Comparison of ENCODE assay signal across 16 cellular contexts in genomic region chr1:160474392-160475242, GRCh38. TPM values are rescaled to one million over a fixed set of nuclear protein-coding genes. Genes with fewer than 3 reads are reported as not detected.
DNase-seq lines count a peak whose midpoint lies in the region; ATAC-seq and TF ChIP-seq lines count a peak whose summit lies in the region.
"Had no signal": no experiment of that assay in that cellular context is flagged by ENCODE, and none has a peak within 500 bp of the region (broad histone marks: within the 10 kb centered on the region; RNA-seq: fewer than 3 reads in every experiment).

No MANE protein-coding gene starts in this region.

- ATAC-seq in activated CD4-positive, CD25-positive, alpha-beta regulatory T cell treated with anti-CD3 and anti-CD28 coated beads, Interleukin-2, amount 50 U/mL, for 24 hours: peak; percentile 86 to 96
- ATAC-seq in GM21529 (IDR thresholded peaks at IDR 0.05; ENCODE audit: unreplicated experiment) (peak; percentile 66), HG03565 (IDR thresholded peaks at IDR 0.05; ENCODE audit: unreplicated experiment) (peak; percentile 68), GM21423 (IDR thresholded peaks at IDR 0.05; ENCODE audit: unreplicated experiment) (no peak)

- no peak overlapping the region for H3K4me3 ChIP-seq in right atrium auricular region

- CTCF ChIA-PET in RWPE1 (lab: Yijun Ruan, JAX): interaction anchor here (0.6 to 0.7 kb wide), 2 partner anchors 304 to 335 kb away, joined by 3 to 4 read pairs; no protein-coding TSS in a partner anchor

- H3K36me3 ChIP-seq in right atrium auricular region: no peaks in the 10 kb centered on the region

- H3K4me1 ChIP-seq in right atrium auricular region: no peaks in the 10 kb centered on the region

- H3K9me3 ChIP-seq in right atrium auricular region: no peaks in the 10 kb centered on the region

- no peak for TF ChIP-seq CTCF in RWPE1 (conservative IDR thresholded peaks at IDR 0.05; ENCODE audit: low read depth)
- no peak for TF ChIP-seq CTCF in right atrium auricular region (IDR thresholded peaks at IDR 0.05)

- no peak overlapping the region for H3K27ac ChIP-seq in RWPE1
- H3K27ac ChIP-seq in right atrium auricular region: no peak overlapping the region

- no peak for DNase-seq in activated CD4-positive, CD25-positive, alpha-beta regulatory T cell (lab: John Stamatoyannopoulos, UW)
- DNase-seq in medulla oblongata (ENCODE audit: extremely low spot score) (peak; percentile 2), RWPE1 (ENCODE audit: low spot score) (no peak), right atrium auricular region (ENCODE audit: low spot score) (no peak)
- DNase-seq: activated CD4-positive, alpha-beta T cell treated with anti-CD3 and anti-CD28 coated beads, Interleukin-2, amount 10 ng/mL, durations not matched to agents 7 days and 5 days; activated naive CD4-positive, alpha-beta T cell treated with anti-CD3 and anti-CD28 coated beads, Interleukin-2, amount 10 ng/mL, durations not matched to agents 7 days and 5 days; mesenchymal stem cell; NCI-H82; nucleus accumbens; stimulated activated CD4-positive, alpha-beta T cell treated with anti-CD3 and anti-CD28 coated beads, Interleukin-12 subunit alpha, Interleukin-12 subunit beta, amount 100 ng/mL, for 4 hours had no signal

- POLR2A ChIA-PET in RWPE1 (lab: Yijun Ruan, JAX; ENCODE audit: low non-redundant PET): interaction anchor here (0.6 kb wide), 1 partner anchor 78 kb away, joined by 3 read pairs; no protein-coding TSS in a partner anchor

- H3K27me3 ChIP-seq in right atrium auricular region: no peaks in the 10 kb centered on the region

RNA-seq across cellular contexts. Expression of gene SLAMF6, which starts 48.4 kb away (rescaled TPM):
- total RNA-seq in right atrium auricular region: 1 to 10 TPM in 1 of 2 donors, under 1 TPM in 1; 0.19 to 1.3 TPM
- total RNA-seq: A172, cerebellum had no signal
